ENCODE assay signal across 14 cellular contexts in the genomic region with DNA sequence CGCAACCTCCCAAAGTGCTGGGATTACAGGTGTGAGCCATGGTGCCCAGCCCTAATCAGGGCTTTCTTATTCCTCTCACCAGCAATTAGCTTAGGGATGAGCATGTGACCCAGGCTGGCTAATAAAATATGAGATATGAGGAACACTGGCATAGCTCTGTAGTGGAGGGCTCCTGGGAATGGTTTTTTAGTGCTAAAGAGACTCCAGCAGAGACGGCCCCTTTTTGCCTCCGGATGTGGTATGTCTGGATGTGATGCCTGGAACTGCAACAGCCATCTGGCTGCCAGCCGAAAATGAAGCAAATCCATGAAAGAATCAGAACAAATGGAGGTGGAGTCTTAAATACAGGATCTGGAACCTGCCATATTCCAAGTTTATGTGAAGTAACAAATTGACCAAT.
DNase-seq lines count a peak whose midpoint lies in the region; ATAC-seq and TF ChIP-seq lines count a peak whose summit lies in the region.
"Had no signal": no experiment of that assay in that cellular context is flagged by ENCODE, and none has a peak within 500 bp of the region (broad histone marks: within the 10 kb centered on the region; RNA-seq: fewer than 3 reads in every experiment).

No MANE protein-coding gene starts in this region.

- no peaks in the 10 kb centered on the region for H3K36me3 ChIP-seq in H7 (replicated peaks; ENCODE audit: control insufficient read depth, insufficient read depth, low read length)
- no peaks in the 10 kb centered on the region for H3K36me3 ChIP-seq in upper lobe of right lung
- H3K36me3 ChIP-seq: neutrophil, right lobe of liver, SJSA1 had no signal

- H3K9me3 ChIP-seq in upper lobe of right lung: no peaks in the 10 kb centered on the region
- H3K9me3 ChIP-seq: neutrophil, right lobe of liver, SJSA1 had no signal

- intact Hi-C loops in upper lobe of right lung (cut with DNase I): loop anchor here (10.0 kb wide), 1 partner anchor 63 kb away; no protein-coding TSS in a partner anchor

- H3K27me3 ChIP-seq in H7 (ENCODE audit: control insufficient read depth, insufficient read depth, low read length): no peaks in the 10 kb centered on the region
- H3K27me3 ChIP-seq in upper lobe of right lung: no peaks in the 10 kb centered on the region
- H3K27me3 ChIP-seq: neutrophil, right lobe of liver, SJSA1 had no signal

- peak; percentile 49 for DNase-seq in A172 (ENCODE audit: low spot score)
- peak; percentile 30 for DNase-seq in H7
- peak; percentile 71 for DNase-seq in amniotic epithelial cell (ENCODE audit: low read depth)
- DNase-seq in fibroblast of villous mesenchyme (ENCODE audit: low read depth): peak; percentile 81
- no peak for DNase-seq in upper lobe of right lung
- no peak for DNase-seq in omental fat pad (ENCODE audit: low spot score)
- DNase-seq in activated CD4-positive, alpha-beta T cell treated with anti-CD3 and anti-CD28 coated beads, Interleukin-2, amount 50 U/mL, for 48 hours: no peak
- DNase-seq: 8988T; right lobe of liver; stimulated activated naive B cell treated with anti-CD40 and anti-IgM and Interleukin-4, amounts not matched to agents 10 μg/mL and 1 μg/mL and 100 μg/mL, for 72 hours had no signal

- H3K4me3 ChIP-seq in H7 (ENCODE audit: insufficient read depth, low read depth, low read length): no peak overlapping the region
- H3K4me3 ChIP-seq in fibroblast of villous mesenchyme (ENCODE audit: low read depth, low read length): no peak overlapping the region
- H3K4me3 ChIP-seq in upper lobe of right lung: no peak overlapping the region
- H3K4me3 ChIP-seq: right lobe of liver, SJSA1 had no signal

- ATAC-seq in GM21423 (IDR thresholded peaks at IDR 0.05; ENCODE audit: unreplicated experiment): no peak
- no peak for ATAC-seq in upper lobe of right lung
- ATAC-seq in omental fat pad (ENCODE audit: low FRiP score): no peak
- ATAC-seq: right lobe of liver; stimulated activated naive B cell treated with anti-CD40 and anti-IgM and Interleukin-4, amounts not matched to agents 10 μg/mL and 1 μg/mL and 100 μg/mL, for 72 hours had no signal

- TF ChIP-seq CTCF in fibroblast of villous mesenchyme (IDR thresholded peaks at IDR 0.05; ENCODE audit: insufficient read depth, low read depth, low read length): no peak
- no peak for TF ChIP-seq CTCF in upper lobe of right lung (IDR thresholded peaks at IDR 0.05)
- TF ChIP-seq CTCF in omental fat pad (IDR thresholded peaks at IDR 0.05): no peak

- H3K4me1 ChIP-seq in upper lobe of right lung: no peaks in the 10 kb centered on the region
- H3K4me1 ChIP-seq: right lobe of liver had no signal

- H3K27ac ChIP-seq in upper lobe of right lung: no peak overlapping the region
- H3K27ac ChIP-seq: neutrophil, right lobe of liver, VCaP had no signal

Comparison
In these comparisons a context has a peak if more than half of its experiments do, and no peak if none do; other contexts are left out.
1. DNase-seq: peak in A172 (single experiment), H7 (single experiment), amniotic epithelial cell (single experiment) and fibroblast of villous mesenchyme (single experiment); none in upper lobe of right lung (single experiment), omental fat pad (single experiment) and activated CD4-positive, alpha-beta T cell treated with anti-CD3 and anti-CD28 coated beads, Interleukin-2, amount 50 U/mL, for 48 hours (0 of 2).